In the genomic region with DNA sequence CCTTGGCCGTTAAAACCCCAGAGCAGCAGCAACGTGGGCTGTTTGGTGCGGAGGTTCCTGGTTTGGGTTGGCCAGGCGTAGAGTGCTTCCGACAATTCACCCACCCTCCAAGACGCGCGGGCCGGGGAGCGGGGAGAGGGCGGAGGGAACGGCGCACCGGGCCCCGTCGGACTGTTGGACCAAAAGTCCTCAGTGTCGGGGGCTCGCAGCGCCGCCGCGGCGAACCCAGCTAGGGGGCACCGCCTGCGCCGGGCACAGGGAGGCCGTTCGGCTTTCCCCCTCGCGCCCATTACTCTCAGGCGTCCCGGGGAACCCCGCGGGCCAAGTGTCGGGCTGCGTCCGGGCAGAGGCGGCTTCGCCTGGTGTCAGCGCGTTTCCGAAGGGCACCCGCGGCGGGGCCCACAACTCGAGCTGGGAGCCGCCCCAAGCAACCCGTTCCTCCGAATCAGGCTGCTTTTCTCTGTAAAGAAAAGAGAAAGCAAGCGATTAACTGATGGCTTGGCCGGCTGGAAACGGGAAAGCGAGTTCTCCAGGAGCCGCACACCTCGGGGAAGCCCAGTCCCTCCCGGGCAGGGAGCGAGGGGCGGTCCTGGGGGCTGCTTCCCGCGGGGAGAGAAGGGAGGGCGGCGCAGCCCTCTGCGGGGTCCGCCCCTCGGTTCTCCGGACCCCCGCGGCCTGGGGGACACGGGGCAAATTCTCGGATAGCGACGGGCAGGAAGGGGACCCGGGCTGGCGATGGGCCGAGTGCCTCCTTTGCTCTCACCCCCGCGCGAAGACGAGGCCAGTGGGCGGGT, we compare ENCODE assay signal across 8 cellular contexts.
DNase-seq lines count a peak whose midpoint lies in the region; ATAC-seq and TF ChIP-seq lines count a peak whose summit lies in the region.

No MANE protein-coding gene starts in this region.

- peak overlapping the region in 1 of 6 donors; percentile 56 for H3K27ac Mint-ChIP-seq in naive B cell

- H3K4me1 ChIP-seq in ACC112 (ENCODE audit: control insufficient read depth, insufficient read depth, low read length, unreplicated experiment) (no peaks in the 10 kb centered on the region), tibial artery (peaks cover 0 to 25% (median 23%) of the 10 kb centered on the region in 4 donors)

- no peaks in the 10 kb centered on the region for H3K9me3 ChIP-seq in tibial artery

- peaks cover 54 to 67% (median 64%) of the 10 kb centered on the region in 3 donors for H3K27me3 Mint-ChIP-seq in naive B cell

- H3K27me3 ChIP-seq in ACC112 (ENCODE audit: insufficient read depth, low read length) (peaks cover 56% of the 10 kb centered on the region), tibial artery (peaks cover 0 to 10% of the 10 kb centered on the region in 2 donors)

- intact Hi-C loops in tibial artery (cut with DNase I; ENCODE audit: low total_unique reads) = loop anchor here (10.0 kb wide), 1 partner anchor 296 kb away; no protein-coding TSS in a partner anchor

- no peak for TF ChIP-seq CTCF in tibial artery (IDR thresholded peaks at IDR 0.05)

- DNase-seq in HPDE6-E6E7 (ENCODE audit: extremely low spot score) (peak; percentile 20), naive B cell (no peak), tibial artery (no peak), superior temporal gyrus (ENCODE audit: extremely low spot score) (no peak)
- peak; percentile 85 for DNase-seq in activated CD8-positive, alpha-beta memory T cell treated with anti-CD3 and anti-CD28 coated beads for 24 hours

- H3K36me3 ChIP-seq in ACC112 (ENCODE audit: insufficient read depth, low read length) (no peaks in the 10 kb centered on the region), tibial artery (no peaks in the 10 kb centered on the region)

- H3K79me2 ChIP-seq in ACC112 (ENCODE audit: control insufficient read depth, insufficient read depth, low read length, unreplicated experiment) = no peaks in the 10 kb centered on the region

- H3K9me3 Mint-ChIP-seq in naive B cell = peaks cover 0 to 4% (median 0%) of the 10 kb centered on the region in 7 donors

- peak overlapping the region in 7 of 8 donors; percentile 74 to 88 (median 79) for H3K4me3 Mint-ChIP-seq in naive B cell

- peak overlapping the region; percentile 58 for H2AFZ ChIP-seq in ACC112 (ENCODE audit: low read length, unreplicated experiment)

- peak; percentile 35 for ATAC-seq in esophagus mucosa
- ATAC-seq in naive B cell (ENCODE audit: low read depth in 2 of 2) = peak; percentile 25 to 28
- no peak for ATAC-seq in GM18870 (IDR thresholded peaks at IDR 0.05; ENCODE audit: unreplicated experiment)

- H3K27ac ChIP-seq in ACC112 (ENCODE audit: low read depth, low read length) (no peak overlapping the region), tibial artery (peak overlapping the region; percentile 66 to 70)

- H3K36me3 Mint-ChIP-seq in naive B cell = peaks cover 27 to 31% of the 10 kb centered on the region in 2 donors

- H3K4me3 ChIP-seq in ACC112 (ENCODE audit: low read depth, low read length) (peak overlapping the region; percentile 79), tibial artery (peak overlapping the region; percentile 57 to 76)

- peaks cover 25 to 39% (median 30%) of the 10 kb centered on the region in 3 donors for H3K4me1 Mint-ChIP-seq in naive B cell

Comparison
In these comparisons a context has a peak if more than half of its experiments do, and no peak if none do; other contexts are left out.
1. DNase-seq: peak in HPDE6-E6E7 (single experiment) and activated CD8-positive, alpha-beta memory T cell treated with anti-CD3 and anti-CD28 coated beads for 24 hours (single experiment); none in naive B cell (single experiment), tibial artery (0 of 2) and superior temporal gyrus (single experiment).